8 cellular contexts compared by ENCODE assay signal in genomic region chr10:76416642-76417041, GRCh38.
"Had no signal": no experiment of that assay in that cellular context is flagged by ENCODE, and none has a peak within 500 bp of the region (broad histone marks: within the 10 kb centered on the region; RNA-seq: fewer than 3 reads in every experiment).

No MANE protein-coding gene starts in this region.

- FAIRE-seq: G401.6, GM12878, GM12891, GM12892, GM18507, GM19239 had no signal

- DNase-seq: GDM1, GF-D8 had no signal

- ATAC-seq: GM12878 had no signal

- H3K4me3 ChIP-seq: GM12878 had no signal
